Comparison of ENCODE assay signal across 20 cellular contexts in the genomic region with DNA sequence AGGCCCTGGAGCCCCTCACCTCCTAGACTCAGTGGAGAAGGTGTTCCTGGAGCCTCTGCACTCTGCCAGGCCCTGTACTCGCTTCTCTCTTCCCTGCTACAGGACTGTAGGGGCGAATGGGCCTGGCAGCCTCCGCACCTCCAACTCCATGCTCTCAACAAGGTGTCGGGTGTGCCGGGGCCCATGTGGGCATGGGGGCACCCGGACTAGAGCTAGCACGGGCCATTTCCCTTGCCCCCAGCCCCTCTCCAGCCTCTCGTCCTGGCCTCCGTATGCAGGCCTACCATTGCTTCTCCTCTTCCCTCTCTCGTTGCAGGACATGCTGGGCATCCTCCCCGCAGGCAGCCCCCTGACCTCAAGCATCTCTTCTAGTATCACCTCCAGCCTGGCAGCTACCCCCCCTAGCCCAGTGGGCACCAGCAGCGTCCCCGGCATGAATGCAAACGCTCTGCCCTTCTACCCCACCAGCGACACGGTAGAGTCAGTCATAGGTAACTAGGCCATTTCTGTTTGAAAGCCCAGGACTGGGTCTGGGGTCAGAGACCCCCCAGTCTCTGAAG. TPM values are rescaled to one million over a fixed set of nuclear protein-coding genes. Genes with fewer than 3 reads are reported as not detected.
DNase-seq lines count a peak whose midpoint lies in the region; ATAC-seq, FAIRE-seq and TF ChIP-seq lines count a peak whose summit lies in the region.
"Had no signal": no experiment of that assay in that cellular context is flagged by ENCODE, and none has a peak within 500 bp of the region (broad histone marks: within the 10 kb centered on the region; RNA-seq: fewer than 3 reads in every experiment).

No MANE protein-coding gene starts in this region.

- peaks cover 18% of the 10 kb centered on the region for H3K4me1 Mint-ChIP-seq in CD8-positive, alpha-beta T cell (ENCODE audit: low read depth)
- peaks cover 16 to 18% (median 17%) of the 10 kb centered on the region in 3 donors for H3K4me1 Mint-ChIP-seq in T-cell

- peak overlapping the region; percentile 4 for H3K23ac ChIP-seq in neuronal stem cell (ENCODE audit: low read depth, low read length, poor library complexity)

- H3K27me3 Mint-ChIP-seq in CD8-positive, alpha-beta T cell (ENCODE audit: low read depth) = no peaks in the 10 kb centered on the region
- no peaks in the 10 kb centered on the region for H3K27me3 Mint-ChIP-seq in T-cell

- peak; percentile 31 for DNase-seq in SK-N-SH
- no peak for DNase-seq in CD8-positive, alpha-beta T cell
- peak; percentile 8 for DNase-seq in WERI-Rb-1
- no peak for DNase-seq in neuronal stem cell (ENCODE audit: low spot score)
- DNase-seq in urothelium cell line (ENCODE audit: low spot score) = no peak
- DNase-seq in NK-92 treated with Interleukin-12 subunit alpha and Interleukin-12 subunit beta, amount 100 ng/mL, for 24 hours (lab: John Stamatoyannopoulos, UW) = no peak
- DNase-seq in T-cell = no peak
- DNase-seq: BE2C, GF-D8, KG1, NCI-H1436, NCI-H2029 treated with DMSO at 0.1 percent for 48 hours, NCI-H510A treated with DMSO at 0.1 percent for 48 hours, NCI-H82 had no signal

- no peak overlapping the region for H3K14ac ChIP-seq in neuronal stem cell (ENCODE audit: low read length)

- H3K4me3 ChIP-seq in SK-N-SH (ENCODE audit: low read depth in 2 of 2, low read length in 1 of 2) (no peak overlapping the region), WERI-Rb-1 (ENCODE audit: low read depth, low read length) (no peak overlapping the region), neuronal stem cell (ENCODE audit: low read length in 2 of 2) (no peak overlapping the region)
- H3K4me3 ChIP-seq in CD8-positive, alpha-beta T cell (ENCODE audit: low read depth, low read length) = no peak overlapping the region

- H3K18ac ChIP-seq in neuronal stem cell (ENCODE audit: low read length) = no peak overlapping the region

- H3K79me1 ChIP-seq in neuronal stem cell (ENCODE audit: low read depth, low read length) = peaks cover 15% of the 10 kb centered on the region

- no peaks in the 10 kb centered on the region for H3K9me3 Mint-ChIP-seq in CD8-positive, alpha-beta T cell
- H3K9me3 Mint-ChIP-seq in T-cell = no peaks in the 10 kb centered on the region

- no peak overlapping the region for H3K4me3 Mint-ChIP-seq in CD8-positive, alpha-beta T cell
- no peak overlapping the region for H3K4me3 Mint-ChIP-seq in T-cell

- H3K27ac ChIP-seq in SK-N-SH (ENCODE audit: low read depth in 2 of 2, low read length in 1 of 2) = no peak overlapping the region
- H3K27ac ChIP-seq in CD8-positive, alpha-beta T cell (ENCODE audit: low read depth, low read length) = no peak overlapping the region
- no peak overlapping the region for H3K27ac ChIP-seq in WERI-Rb-1
- no peak overlapping the region for H3K27ac ChIP-seq in neuronal stem cell (replicated peaks; ENCODE audit: low read length)
- H3K27ac ChIP-seq: 22Rv1, HL-60 had no signal

- no peaks in the 10 kb centered on the region for H4K20me1 ChIP-seq in SK-N-SH (ENCODE audit: insufficient read depth)

- H2AK5ac ChIP-seq in neuronal stem cell (ENCODE audit: low read depth, low read length) = no peak overlapping the region

- H3K4me2 ChIP-seq in SK-N-SH = no peak overlapping the region
- H3K4me2 ChIP-seq in neuronal stem cell (ENCODE audit: insufficient read depth, low read length, poor library complexity, severe bottlenecking) = no peak overlapping the region

- 94% methylated on average over 13 of the region's 16 CpGs for WGBS in SK-N-SH (ENCODE audit: low lambda C conversion rate)
- WGBS in neuronal stem cell (ENCODE audit: extremely low coverage in 2 of 2, insufficient read length in 2 of 2, insufficient replicate concordance in 1 of 2), 2 donors = no CpG with 5 or more reads among the region's 16 CpGs

- no peaks in the 10 kb centered on the region for H3K79me2 ChIP-seq in SK-N-SH (ENCODE audit: insufficient read depth)

- no peak overlapping the region for H2BK120ac ChIP-seq in neuronal stem cell (ENCODE audit: low read depth, low read length)

- TF ChIP-seq EP300 in SK-N-SH (IDR thresholded peaks at IDR 0.05; ENCODE audit: borderline replicate concordance in 1 of 2, low read depth in 1 of 2, low read length in 1 of 2) = no peak

- TF ChIP-seq CTCF in SK-N-SH (IDR thresholded peaks at IDR 0.05) (no peak), WERI-Rb-1 (IDR thresholded peaks at IDR 0.05; ENCODE audit: low read depth, low read length) (no peak)
- no peak for TF ChIP-seq CTCF in CD8-positive, alpha-beta T cell (IDR thresholded peaks at IDR 0.05)

- H3K4ac ChIP-seq in neuronal stem cell (ENCODE audit: low read length) = no peak overlapping the region

- no peaks in the 10 kb centered on the region for H3K9me2 ChIP-seq in SK-N-SH

- H4K91ac ChIP-seq in neuronal stem cell (ENCODE audit: low read depth, low read length, poor library complexity) = no peak overlapping the region

- no peak overlapping the region for H2BK15ac ChIP-seq in neuronal stem cell (ENCODE audit: low read length)

- no peak overlapping the region for H2BK5ac ChIP-seq in neuronal stem cell (ENCODE audit: low read length)

- H3K9ac ChIP-seq in SK-N-SH (no peak overlapping the region), neuronal stem cell (ENCODE audit: low read depth, low read length, poor library complexity) (no peak overlapping the region)

- TF ChIP-seq RAD21 in SK-N-SH (IDR thresholded peaks at IDR 0.05; ENCODE audit: low read length) = no peak

- peaks cover 74% of the 10 kb centered on the region for H3K36me3 Mint-ChIP-seq in CD8-positive, alpha-beta T cell
- peaks cover 24% of the 10 kb centered on the region for H3K36me3 Mint-ChIP-seq in T-cell

- H2AFZ ChIP-seq in SK-N-SH (ENCODE audit: low read depth) = no peak overlapping the region
- H2AFZ ChIP-seq in neuronal stem cell (ENCODE audit: low read length) = no peak overlapping the region

- CTCF ChIA-PET in SK-N-SH (lab: Yijun Ruan, JAX) = interaction anchor here (1.2 to 7.6 kb wide), 5 partner anchors 10 to 68 kb away, joined by 3 to 90 read pairs (median 4); a partner anchor contains a TSS
- CTCF ChIA-PET in CD8-positive, alpha-beta T cell (lab: Charles Lee) = interaction anchor here (0.9 to 1.5 kb wide), 3 partner anchors 9 to 29 kb away, joined by 3 to 4 read pairs (median 4); no protein-coding TSS in a partner anchor
- CTCF ChIA-PET in T-cell (lab: Charles Lee) = no interaction called here

- H3K9me3 ChIP-seq in SK-N-SH (no peaks in the 10 kb centered on the region), WERI-Rb-1 (ENCODE audit: severe bottlenecking) (no peaks in the 10 kb centered on the region), neuronal stem cell (replicated peaks in 1 of 2; ENCODE audit: control insufficient read depth in 2 of 2, insufficient read depth in 1 of 2, low read depth in 1 of 2, low read length in 2 of 2) (peaks cover 0 to 2% of the 10 kb centered on the region in 2 donors)
- H3K9me3 ChIP-seq in CD8-positive, alpha-beta T cell (ENCODE audit: low read length) = no peaks in the 10 kb centered on the region
- H3K9me3 ChIP-seq: BE2C had no signal

- intact Hi-C loops in CD8-positive, alpha-beta T cell (cut with DNase I, micrococcal nuclease) = no loop called here

- no peak overlapping the region for H4K8ac ChIP-seq in neuronal stem cell (ENCODE audit: low read depth, low read length)

- POLR2A ChIA-PET in SK-N-SH (lab: Yijun Ruan, JAX) (interaction anchor here (0.9 to 1.3 kb wide), 2 partner anchors 9 to 38 kb away, joined by 3 read pairs; no protein-coding TSS in a partner anchor), T-cell (lab: Charles Lee) (no interaction called here)
- POLR2A ChIA-PET in CD8-positive, alpha-beta T cell (lab: Charles Lee) = no interaction called here

- H3F3A ChIP-seq in SK-N-SH (replicated peaks; ENCODE audit: insufficient read depth) = peaks cover 9% of the 10 kb centered on the region

- no peak for FAIRE-seq in urothelium cell line (lab: Jason Lieb, UNC)
- FAIRE-seq: GM12891, GM18507, HTR-8/SVneo had no signal

- H3K4me1 ChIP-seq in SK-N-SH (ENCODE audit: control insufficient read depth in 1 of 2, insufficient read depth in 2 of 2, low read depth in 1 of 2, low read length in 1 of 2) (peaks cover 10 to 22% of the 10 kb centered on the region in 2 experiments; a peak in 3 of 4 replicates), neuronal stem cell (ENCODE audit: control insufficient read depth in 2 of 2, insufficient read depth in 1 of 2, low read depth in 1 of 2, low read length in 2 of 2) (peaks cover 0 to 5% of the 10 kb centered on the region in 2 donors)
- H3K4me1 ChIP-seq in CD8-positive, alpha-beta T cell (ENCODE audit: insufficient read depth, low read length) = peaks cover 17% of the 10 kb centered on the region

- H3K36me3 ChIP-seq in SK-N-SH (replicated peaks in 1 of 2; ENCODE audit: control insufficient read depth in 1 of 2, insufficient read depth in 2 of 2, low read length in 1 of 2) (peaks cover 19 to 68% of the 10 kb centered on the region in 2 experiments), WERI-Rb-1 (peaks cover 95% of the 10 kb centered on the region), neuronal stem cell (replicated peaks in 1 of 2; ENCODE audit: control insufficient read depth in 2 of 2, insufficient read depth in 2 of 2, low read length in 2 of 2) (peaks cover 84 to 99% of the 10 kb centered on the region in 2 donors)
- H3K36me3 ChIP-seq in CD8-positive, alpha-beta T cell (ENCODE audit: insufficient read depth, low read length) = peaks cover 34% of the 10 kb centered on the region

- peak overlapping the region; percentile 55 for H3K27ac Mint-ChIP-seq in CD8-positive, alpha-beta T cell
- H3K27ac Mint-ChIP-seq in T-cell = peak overlapping the region in 1 of 2 donors; percentile 74

- ATAC-seq in SK-N-SH treated with all-trans-retinoic acid at 6 μM for 48 hours (no peak), T-cell (replicated peaks in 1 of 4) (no peak)
- ATAC-seq in CD8-positive, alpha-beta T cell = no peak

- H2BK12ac ChIP-seq in neuronal stem cell (ENCODE audit: low read length) = no peak overlapping the region

- H3K27me3 ChIP-seq in SK-N-SH (ENCODE audit: insufficient read depth) (no peaks in the 10 kb centered on the region), WERI-Rb-1 (ENCODE audit: insufficient read depth, low read depth, severe bottlenecking) (no peaks in the 10 kb centered on the region), neuronal stem cell (ENCODE audit: control insufficient read depth in 3 of 3, insufficient read depth in 3 of 3, low read depth in 1 of 3, low read length in 3 of 3) (no peaks in the 10 kb centered on the region)
- no peaks in the 10 kb centered on the region for H3K27me3 ChIP-seq in CD8-positive, alpha-beta T cell (ENCODE audit: insufficient read depth, low read length)
- H3K27me3 ChIP-seq: BE2C had no signal

RNA-seq across cellular contexts. Expression of gene UNC13D, which starts 25.8 kb away (rescaled TPM):
- polyA plus RNA-seq in SK-N-SH (2012; rRNA removed) = 0.99 and 1.3 TPM in 2 replicates
- 0.41 and 1.2 TPM in 2 replicates for polyA plus RNA-seq in SK-N-SH (2012; cell fraction: cytosol; rRNA removed)
- polyA plus RNA-seq in SK-N-SH (2012; cell fraction: nucleus; rRNA removed) = 6.5 and 8.9 TPM in 2 replicates
- total RNA-seq in CD8-positive, alpha-beta T cell = 100 to 1,000 TPM; 123 to 124 TPM
- 1.4 TPM for polyA plus RNA-seq in neuronal stem cell (2013, experiment 1 of 2)
- 0.90 TPM for polyA plus RNA-seq in neuronal stem cell (2013, experiment 2 of 2)
- total RNA-seq in T-cell = 100 to 1,000 TPM; 148 to 191 (median 180) TPM

RNA-seq across cellular contexts. Expression of gene UNK, which starts 33.8 kb away (rescaled TPM):
- polyA plus RNA-seq in SK-N-SH (2012; rRNA removed) = 19.9 and 24.8 TPM in 2 replicates
- polyA plus RNA-seq in SK-N-SH (2012; cell fraction: cytosol; rRNA removed) = 22.1 and 26.9 TPM in 2 replicates
- polyA plus RNA-seq in SK-N-SH (2012; cell fraction: nucleus; rRNA removed) = 54.0 and 54.3 TPM in 2 replicates
- total RNA-seq in CD8-positive, alpha-beta T cell = 10 to 100 TPM; 37.3 to 42.8 TPM
- 25.1 TPM for polyA plus RNA-seq in neuronal stem cell (2013, experiment 1 of 2)
- polyA plus RNA-seq in neuronal stem cell (2013, experiment 2 of 2) = 26.8 TPM
- 10 to 100 TPM; 37.1 to 50.3 (median 39.2) TPM for total RNA-seq in T-cell

RNA-seq across cellular contexts. Expression of gene WBP2, which starts 36.7 kb away (rescaled TPM):
- polyA plus RNA-seq in SK-N-SH (2012; rRNA removed) = 49.7 and 55.8 TPM in 2 replicates
- 31.9 and 42.5 TPM in 2 replicates for polyA plus RNA-seq in SK-N-SH (2012; cell fraction: cytosol; rRNA removed)
- polyA plus RNA-seq in SK-N-SH (2012; cell fraction: nucleus; rRNA removed) = 63.2 and 67.1 TPM in 2 replicates
- 10 to 100 TPM; 69.1 to 80.2 TPM for total RNA-seq in CD8-positive, alpha-beta T cell
- polyA plus RNA-seq in neuronal stem cell (2013, experiment 1 of 2) = 80.4 TPM
- polyA plus RNA-seq in neuronal stem cell (2013, experiment 2 of 2) = 79.8 TPM
- total RNA-seq in T-cell = 100 to 1,000 TPM in 3 of 5 donors, 10 to 100 TPM in 2; 91.4 to 158 (median 138) TPM

RNA-seq across cellular contexts. Expression of gene GALK1, which starts 53.4 kb away (rescaled TPM):
- polyA plus RNA-seq in SK-N-SH (2012; rRNA removed) = 36.5 and 39.2 TPM in 2 replicates
- 12.4 and 22.4 TPM in 2 replicates for polyA plus RNA-seq in SK-N-SH (2012; cell fraction: cytosol; rRNA removed)
- 82.6 and 138 TPM in 2 replicates for polyA plus RNA-seq in SK-N-SH (2012; cell fraction: nucleus; rRNA removed)
- 1 to 10 TPM; 3.4 to 3.7 TPM for total RNA-seq in CD8-positive, alpha-beta T cell
- polyA plus RNA-seq in neuronal stem cell (2013, experiment 1 of 2) = 20.1 TPM
- 18.5 TPM for polyA plus RNA-seq in neuronal stem cell (2013, experiment 2 of 2)
- total RNA-seq in T-cell = 10 to 100 TPM in 4 of 5 donors, 1 to 10 TPM in 1; 8.4 to 35.7 (median 26.7) TPM

RNA-seq across cellular contexts. Expression of gene TRIM47, which starts 60.0 kb away (rescaled TPM):
- 3.1 and 5.1 TPM in 2 replicates for polyA plus RNA-seq in SK-N-SH (2012; rRNA removed)
- 1.9 and 2.7 TPM in 2 replicates for polyA plus RNA-seq in SK-N-SH (2012; cell fraction: cytosol; rRNA removed)
- polyA plus RNA-seq in SK-N-SH (2012; cell fraction: nucleus; rRNA removed) = 6.9 and 7.6 TPM in 2 replicates
- total RNA-seq in CD8-positive, alpha-beta T cell = 1 to 10 TPM; 1.6 to 1.7 TPM
- 1.2 TPM for polyA plus RNA-seq in neuronal stem cell (2013, experiment 1 of 2)
- 0.68 TPM for polyA plus RNA-seq in neuronal stem cell (2013, experiment 2 of 2)
- 10 to 100 TPM in 3 of 5 donors, 1 to 10 TPM in 2; 2.6 to 24.6 (median 18.3) TPM for total RNA-seq in T-cell

Comparison
In these comparisons a context has a peak if more than half of its experiments do, and no peak if none do; other contexts are left out.
1. DNase-seq: peak in SK-N-SH (single experiment) and WERI-Rb-1 (single experiment); none in CD8-positive, alpha-beta T cell (0 of 7), neuronal stem cell (single experiment), urothelium cell line (single experiment), NK-92 treated with Interleukin-12 subunit alpha and Interleukin-12 subunit beta, amount 100 ng/mL, for 24 hours (single experiment) and T-cell (0 of 34).
2. CTCF ChIA-PET loops: an anchor here in SK-N-SH (1.2 to 7.6 kb wide) and CD8-positive, alpha-beta T cell (0.9 to 1.5 kb wide); none called in T-cell.